8 cellular contexts compared by ENCODE assay signal in genomic region chr2:226985227-226985946, GRCh38.
DNase-seq lines count a peak whose midpoint lies in the region; ATAC-seq and TF ChIP-seq lines count a peak whose summit lies in the region.

No MANE protein-coding gene starts in this region.

- peak; percentile 32 for ATAC-seq in GM21825 (IDR thresholded peaks at IDR 0.05; ENCODE audit: unreplicated experiment)

- H3K36me3 ChIP-seq in MM.1S (replicated peaks; ENCODE audit: insufficient read depth, low read length) (no peaks in the 10 kb centered on the region), SK-N-MC (ENCODE audit: insufficient read depth, low read length) (no peaks in the 10 kb centered on the region)

- TF ChIP-seq CTCF in MM.1S (IDR thresholded peaks at IDR 0.05; ENCODE audit: low read length): peak; percentile 71

- 0 out of 2 replicates have a peak overlapping the region, but pooled peaks have one; percentile 15 for H3K27ac ChIP-seq in MM.1S (ENCODE audit: low read length)
- H3K27ac ChIP-seq in SK-N-MC: peak overlapping the region; percentile 73

- H3F3A ChIP-seq in MM.1S (ENCODE audit: insufficient read depth, low read length): no peaks in the 10 kb centered on the region

- H3K4me3 ChIP-seq in MM.1S (ENCODE audit: low read length) (no peak overlapping the region), SK-N-MC (peak overlapping the region; percentile 46)

- DNase-seq in SIG-M5 treated with dmso at 0.1 percent for 504 hours (lab: John Stamatoyannopoulos, UW; ENCODE audit: unreplicated experiment): peak; percentile 50
- DNase-seq in SIG-M5 (lab: John Stamatoyannopoulos, UW): no peak
- peak; percentile 73 for DNase-seq in MM.1S
- DNase-seq in SK-N-MC (ENCODE audit: low read depth, low spot score): peak; percentile 84
- peak; percentile 72 for DNase-seq in epidermal melanocyte (ENCODE audit: insufficient read length, low spot score)
- peak; percentile 73 for DNase-seq in middle frontal gyrus (ENCODE audit: extremely low spot score, low spot score)
- no peak for DNase-seq in posterior vena cava (ENCODE audit: low spot score)

- no peak overlapping the region for H3K9ac ChIP-seq in MM.1S (ENCODE audit: low read length)
- H3K9ac ChIP-seq in SK-N-MC (ENCODE audit: insufficient read length): peak overlapping the region; percentile 30

- peaks cover 23% of the 10 kb centered on the region for H3K4me1 ChIP-seq in MM.1S (ENCODE audit: low read length)

- no peaks in the 10 kb centered on the region for H4K20me1 ChIP-seq in MM.1S (ENCODE audit: insufficient read depth, low read length)

- H2AFZ ChIP-seq in MM.1S (ENCODE audit: low read length): no peak overlapping the region

- H3K9me3 ChIP-seq in MM.1S (replicated peaks; ENCODE audit: insufficient read depth, low read length) (no peaks in the 10 kb centered on the region), SK-N-MC (ENCODE audit: low read depth, low read length) (no peaks in the 10 kb centered on the region)

- no peaks in the 10 kb centered on the region for H3K79me2 ChIP-seq in MM.1S (ENCODE audit: low read length)

- no peaks in the 10 kb centered on the region for H3K27me3 ChIP-seq in MM.1S (replicated peaks; ENCODE audit: insufficient read depth, low read length)

- H3K9me2 ChIP-seq in MM.1S (replicated peaks; ENCODE audit: insufficient read depth, low read length): no peaks in the 10 kb centered on the region

- intact Hi-C loops in posterior vena cava (cut with DNase I): loop anchor here (5.0 to 10.0 kb wide), 4 partner anchors 151 to 1313 kb away; partner anchors contain the start of gene RHBDD1 (in 1 of the 2)

- H3K4me2 ChIP-seq in MM.1S (ENCODE audit: low read depth, low read length): peak overlapping the region; percentile 52; the same call in 1 of the 2 replicates

Comparison
In these comparisons a context has a peak if more than half of its experiments do, and no peak if none do; other contexts are left out.
1. DNase-seq: peak in SIG-M5 treated with dmso at 0.1 percent for 504 hours (single experiment), MM.1S (single experiment), SK-N-MC (single experiment), epidermal melanocyte (single experiment) and middle frontal gyrus (single experiment); none in SIG-M5 (single experiment) and posterior vena cava (single experiment).